8 cellular contexts compared by ENCODE assay signal in genomic region chr1:52053862-52054261, GRCh38. TPM values are rescaled to one million over a fixed set of nuclear protein-coding genes. Genes with fewer than 3 reads are reported as not detected.
DNase-seq lines count a peak whose midpoint lies in the region; ATAC-seq and TF ChIP-seq lines count a peak whose summit lies in the region.

No MANE protein-coding gene starts in this region.

- H3K9me3 ChIP-seq in skeletal muscle tissue (ENCODE audit: control insufficient read depth in 3 of 3, low read length in 3 of 3) = no peaks in the 10 kb centered on the region

- H3K4me1 ChIP-seq in skeletal muscle tissue (ENCODE audit: control insufficient read depth in 3 of 3, insufficient read depth in 3 of 3, low read length in 3 of 3) = peaks cover 17 to 39% (median 36%) of the 10 kb centered on the region in 3 donors

- H3K27ac ChIP-seq in VCaP (peak overlapping the region; percentile 99; the same call in 1 of the 2 replicates), skeletal muscle tissue (ENCODE audit: low read depth, low read length) (no peak overlapping the region)

- no peaks in the 10 kb centered on the region for H3K9me3 Mint-ChIP-seq in activated CD4-positive, alpha-beta T cell treated with anti-CD3 and anti-CD28 coated beads, Interleukin-2, amount 10 ng/mL, durations not matched to agents 24 days and 14 days

- H3K4me1 Mint-ChIP-seq in activated CD4-positive, alpha-beta T cell treated with anti-CD3 and anti-CD28 coated beads, Interleukin-2, amount 10 ng/mL, durations not matched to agents 24 days and 14 days = peaks cover 44% of the 10 kb centered on the region

- TF ChIP-seq CTCF in VCaP (conservative IDR thresholded peaks at IDR 0.05) = no peak
- no peak for TF ChIP-seq CTCF in fibroblast of villous mesenchyme (IDR thresholded peaks at IDR 0.05; ENCODE audit: insufficient read depth, low read depth, low read length)

- intact Hi-C loops in activated CD4-positive, alpha-beta T cell treated with anti-CD3 and anti-CD28 coated beads, Interleukin-2, amount 10 ng/mL, durations not matched to agents 24 days and 14 days (cut with micrococcal nuclease) = loop anchor here (10.0 kb wide), 4 partner anchors 439 to 871 kb away; partner anchors contain the start of genes ECHDC2, EPS15, OSBPL9 and SCP2

- no peak overlapping the region for H3K27ac Mint-ChIP-seq in activated CD4-positive, alpha-beta T cell treated with anti-CD3 and anti-CD28 coated beads, Interleukin-2, amount 10 ng/mL, durations not matched to agents 24 days and 14 days

- peak overlapping the region; percentile 92 for H3K4me3 Mint-ChIP-seq in activated CD4-positive, alpha-beta T cell treated with anti-CD3 and anti-CD28 coated beads, Interleukin-2, amount 10 ng/mL, durations not matched to agents 24 days and 14 days

- no peak for DNase-seq in activated CD4-positive, alpha-beta T cell treated with anti-CD3 and anti-CD28 coated beads, Interleukin-2, amount 10 ng/mL, durations not matched to agents 24 days and 14 days
- DNase-seq in activated CD4-positive, alpha-beta T cell treated with anti-CD3 and anti-CD28 coated beads, Interleukin-2, amount 50 U/mL, for 1 hour = no peak
- no peak for DNase-seq in fibroblast of villous mesenchyme (ENCODE audit: low read depth)
- no peak for DNase-seq in left lobe of liver (ENCODE audit: low spot score)
- no peak for DNase-seq in SKM-1 treated with dmso at 0.1 percent for 144 hours (lab: John Stamatoyannopoulos, UW; ENCODE audit: unreplicated experiment)

- peaks cover 0 to 6% (median 0%) of the 10 kb centered on the region in 3 donors for H3K36me3 ChIP-seq in skeletal muscle tissue (ENCODE audit: control insufficient read depth in 3 of 3, insufficient read depth in 3 of 3, low read length in 3 of 3)

- ATAC-seq in HG03457 (IDR thresholded peaks at IDR 0.05; ENCODE audit: unreplicated experiment) (no peak), left lobe of liver (no peak)

- H3K27me3 Mint-ChIP-seq in activated CD4-positive, alpha-beta T cell treated with anti-CD3 and anti-CD28 coated beads, Interleukin-2, amount 10 ng/mL, durations not matched to agents 24 days and 14 days = no peaks in the 10 kb centered on the region

- peak overlapping the region; percentile 92 for H3K4me3 ChIP-seq in fibroblast of villous mesenchyme (ENCODE audit: low read depth, low read length)
- H3K4me3 ChIP-seq in skeletal muscle tissue (ENCODE audit: low read length in 3 of 3) = peak overlapping the region in 2 of 3 donors; percentile 94 to 98

- H3K27me3 ChIP-seq in skeletal muscle tissue (ENCODE audit: control insufficient read depth in 3 of 3, insufficient read depth in 3 of 3, low read length in 3 of 3) = no peaks in the 10 kb centered on the region

- peak overlapping the region in 2 of 3 donors; percentile 85 to 87 for H3K9ac ChIP-seq in skeletal muscle tissue (ENCODE audit: low read depth in 1 of 3, low read length in 3 of 3)

- peaks cover 27% of the 10 kb centered on the region for H3K36me3 Mint-ChIP-seq in activated CD4-positive, alpha-beta T cell treated with anti-CD3 and anti-CD28 coated beads, Interleukin-2, amount 10 ng/mL, durations not matched to agents 24 days and 14 days (ENCODE audit: low read depth)

RNA-seq across cellular contexts. Expression of gene TXNDC12, which starts 1.1 kb away (rescaled TPM):
- 43.0 and 44.8 TPM in 2 replicates for total RNA-seq in activated CD4-positive, alpha-beta T cell treated with anti-CD3 and anti-CD28 coated beads, Interleukin-2, amount 10 ng/mL, durations not matched to agents 24 days and 14 days
- total RNA-seq in fibroblast of villous mesenchyme = 44.8 and 57.0 TPM in 2 replicates
- total RNA-seq in skeletal muscle tissue = 6.8 TPM
- total RNA-seq in left lobe of liver = 25.0 TPM

RNA-seq across cellular contexts. Expression of gene BTF3L4, which starts 2.2 kb away (rescaled TPM):
- 48.0 and 50.0 TPM in 2 replicates for total RNA-seq in activated CD4-positive, alpha-beta T cell treated with anti-CD3 and anti-CD28 coated beads, Interleukin-2, amount 10 ng/mL, durations not matched to agents 24 days and 14 days
- total RNA-seq in fibroblast of villous mesenchyme (66.0 and 76.4 TPM in 2 replicates), skeletal muscle tissue (53.2 TPM), left lobe of liver (13.5 TPM)

RNA-seq across cellular contexts. Expression of gene KTI12, which starts 20.3 kb away (rescaled TPM):
- total RNA-seq in activated CD4-positive, alpha-beta T cell treated with anti-CD3 and anti-CD28 coated beads, Interleukin-2, amount 10 ng/mL, durations not matched to agents 24 days and 14 days = 20.4 and 22.3 TPM in 2 replicates
- 13.0 and 18.7 TPM in 2 replicates for total RNA-seq in fibroblast of villous mesenchyme
- total RNA-seq in skeletal muscle tissue = 5.7 TPM
- total RNA-seq in left lobe of liver = 3.2 TPM
